ENCODE assay signal across 9 cellular contexts in the genomic region with DNA sequence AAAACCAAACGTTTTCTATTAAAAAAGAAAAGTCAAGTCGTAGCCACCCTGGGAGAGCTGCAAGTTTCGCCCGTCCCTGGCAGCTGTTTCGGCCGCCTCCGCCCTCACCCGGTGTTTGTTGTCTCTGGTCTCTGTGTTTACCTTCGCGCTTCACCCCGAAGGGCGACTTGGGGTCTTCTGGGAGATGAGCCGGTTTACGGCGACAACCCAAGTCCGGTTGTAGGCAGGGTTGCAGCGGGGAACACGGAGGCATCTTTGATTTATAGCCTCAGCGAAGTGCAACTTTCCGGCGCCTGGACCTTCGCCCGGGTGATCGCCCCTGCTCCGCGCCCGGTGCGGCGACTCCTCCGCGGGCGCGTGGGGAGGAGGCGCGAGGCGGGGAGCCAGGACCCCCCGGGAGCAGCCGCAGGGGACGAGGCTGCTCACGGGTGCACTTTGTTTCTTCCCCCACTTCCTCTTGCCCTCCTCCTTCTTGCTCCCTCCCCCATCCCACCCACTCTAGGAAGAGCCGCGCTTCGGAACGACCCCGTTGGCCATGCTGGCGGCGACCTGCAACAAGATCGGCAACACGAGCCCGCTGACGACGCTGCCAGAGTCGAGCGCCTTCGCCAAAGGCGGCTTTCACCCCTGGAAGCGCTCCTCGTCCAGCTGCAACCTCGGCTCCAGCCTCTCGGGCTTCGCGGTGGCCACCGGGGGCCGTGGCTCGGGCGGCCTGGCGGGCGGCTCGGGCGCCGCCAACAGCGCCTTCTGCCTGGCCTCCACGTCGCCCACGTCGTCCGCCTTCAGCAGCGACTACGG. TPM values are rescaled to one million over a fixed set of nuclear protein-coding genes. Genes with fewer than 3 reads are reported as not detected.
A peak's percentile ranks its signal among the peaks of the same experiment; 100 is the strongest.
DNase-seq lines count a peak whose midpoint lies in the region; ATAC-seq and TF ChIP-seq lines count a peak whose summit lies in the region.
"Had no signal": no experiment of that assay in that cellular context is flagged by ENCODE, and none has a peak within 500 bp of the region (broad histone marks: within the 10 kb centered on the region; RNA-seq: fewer than 3 reads in every experiment).

No MANE protein-coding gene starts in this region.

- H3K4me3 ChIP-seq in upper lobe of right lung = no peak overlapping the region

- H3K4me1 ChIP-seq in upper lobe of right lung = peaks cover 33% of the 10 kb centered on the region

- peaks cover 0 to 3% (median 0%) of the 10 kb centered on the region in 3 donors for H3K36me3 Mint-ChIP-seq in immature natural killer cell

- no peaks in the 10 kb centered on the region for H3K9me3 ChIP-seq in upper lobe of right lung

- H3K4me3 Mint-ChIP-seq in immature natural killer cell = peak overlapping the region; percentile 59 to 83 (median 69)

- ATAC-seq in HG02642 (IDR thresholded peaks at IDR 0.05; ENCODE audit: poor library complexity, unreplicated experiment) (peak; percentile 5), upper lobe of right lung (peak; percentile 18), HG02981 (IDR thresholded peaks at IDR 0.05; ENCODE audit: unreplicated experiment) (no peak)

- H3K27me3 ChIP-seq in upper lobe of right lung = peaks cover 100% of the 10 kb centered on the region

- intact Hi-C loops in upper lobe of right lung (cut with DNase I) = no loop called here

- peaks cover 0 to 13% (median 0%) of the 10 kb centered on the region in 6 donors for H3K9me3 Mint-ChIP-seq in immature natural killer cell

- peak overlapping the region in 3 of 6 donors; percentile 35 to 67 (median 62) for H3K27ac Mint-ChIP-seq in immature natural killer cell

- H3K4me1 Mint-ChIP-seq in immature natural killer cell = peaks cover 26 to 52% of the 10 kb centered on the region in 2 donors

- H3K27me3 Mint-ChIP-seq in immature natural killer cell (ENCODE audit: low read depth in 3 of 3) = peaks cover 57 to 81% (median 74%) of the 10 kb centered on the region in 3 donors

- no peak for TF ChIP-seq CTCF in upper lobe of right lung (IDR thresholded peaks at IDR 0.05)

- no peaks in the 10 kb centered on the region for H3K36me3 ChIP-seq in upper lobe of right lung

- DNase-seq in DMS79 (lab: John Stamatoyannopoulos, UW) = peak; percentile 26
- peak; percentile 50 to 65 for DNase-seq in activated T-cell treated with anti-CD3 and anti-CD28 coated beads, Interleukin-2, amount 50 U/mL, for 48 hours
- no peak for DNase-seq in immature natural killer cell
- DNase-seq in upper lobe of right lung = no peak
- DNase-seq in 8988T = no peak
- DNase-seq in central memory CD4-positive, alpha-beta T cell = no peak

- H3K27ac ChIP-seq in upper lobe of right lung = no peak overlapping the region

RNA-seq across cellular contexts. Expression of gene SP9, which starts 1.1 kb away (rescaled TPM):
- polyA plus RNA-seq in immature natural killer cell = not detected
- total RNA-seq in upper lobe of right lung = not detected
- total RNA-seq: pulmonary artery endothelial cell had no signal

RNA-seq across cellular contexts. Expression of gene SCRN3, which starts 59.7 kb away (rescaled TPM):
- 10 to 100 TPM in 1 of 3 donors, 1 to 10 TPM in 2; 5.8 to 13.6 (median 9.1) TPM for polyA plus RNA-seq in immature natural killer cell
- 20.0 TPM for total RNA-seq in upper lobe of right lung

Comparison
In these comparisons a context has a peak if more than half of its experiments do, and no peak if none do; other contexts are left out.
1. DNase-seq: peak in DMS79 (single experiment) and activated T-cell treated with anti-CD3 and anti-CD28 coated beads, Interleukin-2, amount 50 U/mL, for 48 hours (2 of 2); none in immature natural killer cell (0 of 3), upper lobe of right lung (single experiment), 8988T (single experiment) and central memory CD4-positive, alpha-beta T cell (single experiment).